ENCODE assay signal across 8 cellular contexts in genomic region chr11:132126973-132127900, GRCh38.
DNase-seq lines count a peak whose midpoint lies in the region; ATAC-seq and TF ChIP-seq lines count a peak whose summit lies in the region.

No MANE protein-coding gene starts in this region.

- H3K9me3 ChIP-seq in testis, result no peaks in the 10 kb centered on the region

- WGBS in testis, 2 donors, result 35 to 46% methylated on average over 19 of the region's 19 CpGs

- TF ChIP-seq CTCF in GM12872 (IDR thresholded peaks at IDR 0.05; ENCODE audit: insufficient read depth, low read depth, low read length) (peak; percentile 39; the same call in 1 of the 3 replicates), testis (IDR thresholded peaks at IDR 0.05) (peak in 2 of 3 experiments; percentile 23 to 24)

- DNase-seq in NCI-H2227 treated with DMSO at 0.1 percent for 48 hours (lab: John Stamatoyannopoulos, UW), result peak; percentile 26
- peak; percentile 95 for DNase-seq in cerebellar cortex (ENCODE audit: low spot score)
- DNase-seq in kidney glomerular epithelial cell (lab: John Stamatoyannopoulos, UW), result peak; percentile 79
- DNase-seq in testis, result peak; percentile 71
- no peak for DNase-seq in activated CD8-positive, alpha-beta memory T cell treated with anti-CD3 and anti-CD28 coated beads, Interleukin-2, amount 50 U/mL, for 4 hours

- no peak overlapping the region for H3K4me3 ChIP-seq in testis

- peaks cover 9% of the 10 kb centered on the region for H3K4me1 ChIP-seq in testis

- no peaks in the 10 kb centered on the region for H3K27me3 ChIP-seq in testis

- intact Hi-C loops in testis (cut with DNase I; ENCODE audit: low total_unique reads), result no loop called here

- no peaks in the 10 kb centered on the region for H3K36me3 ChIP-seq in testis (ENCODE audit: low read depth, missing control alignments)

- no peak for ATAC-seq in HG02973 (IDR thresholded peaks at IDR 0.05; ENCODE audit: unreplicated experiment)
- ATAC-seq in HG02763 (IDR thresholded peaks at IDR 0.05; ENCODE audit: unreplicated experiment), result no peak

- TF ChIP-seq POLR2A in testis (IDR thresholded peaks at IDR 0.05), result no peak

- H3K27ac ChIP-seq in testis, result no peak overlapping the region
